Comparison of ENCODE assay signal across 8 cellular contexts in genomic region chr7:6589829-6590644, GRCh38.
DNase-seq lines count a peak whose midpoint lies in the region; ATAC-seq and TF ChIP-seq lines count a peak whose summit lies in the region.

Gene INTS15, plus strand, starts transcription at chr7:6590021. Its CDS starts 263 bp downstream, at chr7:6590284.

- ATAC-seq in HG03064 (IDR thresholded peaks at IDR 0.05; ENCODE audit: low read depth, unreplicated experiment) = peak; percentile 84
- peak; percentile 91 to 92 for ATAC-seq in activated CD4-positive, CD25-positive, alpha-beta regulatory T cell treated with anti-CD3 and anti-CD28 coated beads, Interleukin-2, amount 50 U/mL, for 24 hours

- TF ChIP-seq POLR2A in GM18526 (IDR thresholded peaks at IDR 0.05; ENCODE audit: extremely low read depth, insufficient read length) = peak; percentile 87

- peak; percentile 89 for DNase-seq in AG08395 (ENCODE audit: low spot score)
- DNase-seq in NCI-H2196 treated with DMSO at 0.1 percent for 48 hours (lab: John Stamatoyannopoulos, UW; ENCODE audit: unreplicated experiment) = peak; percentile 47
- peak; percentile 54 for DNase-seq in cerebellar cortex (ENCODE audit: low spot score)
- peak; percentile 74 for DNase-seq in kidney glomerular epithelial cell (lab: John Stamatoyannopoulos, UW)
- peak; percentile 58 to 73 for DNase-seq in stimulated activated CD4-positive, alpha-beta T cell treated with anti-CD3 and anti-CD28 coated beads, Interleukin-1b, Interleukin-23, amount 100 ng/mL, for 1 hour (ENCODE audit: low read depth in 2 of 2)

Comparison
In these comparisons a context has a peak if more than half of its experiments do, and no peak if none do; other contexts are left out.
1. Peak in every context shown above with its lines: DNase-seq and ATAC-seq.